Comparison of ENCODE assay signal across 24 cellular contexts in the genomic region with DNA sequence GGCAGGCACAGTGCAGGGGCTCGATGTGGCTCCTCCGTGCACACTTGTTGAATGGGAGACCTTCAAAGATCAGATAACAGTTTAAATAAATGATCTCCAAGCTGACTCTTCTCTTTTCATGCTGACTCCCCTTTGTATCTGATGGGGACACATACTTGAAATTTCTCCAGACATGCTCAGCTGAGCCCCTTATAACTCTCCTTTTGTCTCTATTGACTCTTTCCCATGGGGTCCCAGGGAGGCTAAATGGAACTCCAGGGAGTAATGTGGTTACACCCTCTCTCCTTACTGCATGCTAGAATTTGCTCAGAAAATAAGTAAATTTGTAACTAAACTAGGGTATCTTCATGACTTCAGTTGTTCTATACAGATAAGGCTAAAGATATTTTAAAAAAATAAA. TPM values are rescaled to one million over a fixed set of nuclear protein-coding genes. Genes with fewer than 3 reads are reported as not detected.
"Had no signal": no experiment of that assay in that cellular context is flagged by ENCODE, and none has a peak within 500 bp of the region (broad histone marks: within the 10 kb centered on the region; RNA-seq: fewer than 3 reads in every experiment).

No MANE protein-coding gene starts in this region.

- H3K4me1 Mint-ChIP-seq: activated CD4-positive, alpha-beta T cell treated with anti-CD3 and anti-CD28 coated beads, Interleukin-2, amount 10 ng/mL, durations not matched to agents 7 days and 5 days; T-helper 17 cell had no signal

- H3K9me3 ChIP-seq: breast epithelium had no signal

- H3K9me3 Mint-ChIP-seq: activated CD4-positive, alpha-beta memory T cell treated with anti-CD3 and anti-CD28 coated beads for 36 hours; activated CD4-positive, alpha-beta T cell treated with anti-CD3 and anti-CD28 coated beads, Interleukin-2, amount 10 ng/mL, durations not matched to agents 7 days and 5 days had no signal

- H3K36me3 ChIP-seq: breast epithelium had no signal

- H3K27ac Mint-ChIP-seq: activated CD4-positive, alpha-beta memory T cell treated with anti-CD3 and anti-CD28 coated beads for 36 hours; activated CD4-positive, alpha-beta T cell treated with anti-CD3 and anti-CD28 coated beads, Interleukin-2, amount 10 ng/mL, durations not matched to agents 7 days and 5 days; T-helper 17 cell had no signal

- H3K4me3 ChIP-seq: breast epithelium had no signal

- H3K36me3 Mint-ChIP-seq: activated CD4-positive, alpha-beta memory T cell treated with anti-CD3 and anti-CD28 coated beads for 36 hours had no signal

- ATAC-seq: T-helper 17 cell had no signal

- H3K4me1 ChIP-seq: breast epithelium had no signal

- H3K27me3 ChIP-seq: breast epithelium had no signal

- H3K27ac ChIP-seq: breast epithelium had no signal

- H3K4me3 Mint-ChIP-seq: activated CD4-positive, alpha-beta memory T cell treated with anti-CD3 and anti-CD28 coated beads for 36 hours; activated CD4-positive, alpha-beta T cell treated with anti-CD3 and anti-CD28 coated beads, Interleukin-2, amount 10 ng/mL, durations not matched to agents 7 days and 5 days; T-helper 17 cell had no signal

- DNase-seq: activated CD4-positive, alpha-beta memory T cell treated with anti-CD3 and anti-CD28 coated beads for 36 hours; activated CD4-positive, alpha-beta T cell treated with anti-CD3 and anti-CD28 coated beads, Interleukin-2, amount 10 ng/mL, durations not matched to agents 7 days and 5 days; activated CD4-positive, CD25-positive, alpha-beta regulatory T cell; activated CD8-positive, alpha-beta memory T cell treated with anti-CD3 and anti-CD28 coated beads for 24 hours; activated naive CD4-positive, alpha-beta T cell treated with anti-CD3 and anti-CD28 coated beads, Interleukin-2, amount 50 U/mL, for 16 hours; aorta; caudate nucleus; Kasumi-1; KBM-7; NCI-H1105 treated with DMSO at 0.1 percent for 48 hours; NCI-H1436 treated with DMSO at 0.1 percent for 48 hours; NCI-H187 treated with DMSO at 0.1 percent for 48 hours; NCI-H2081 treated with DMSO at 0.1 percent for 48 hours; NCI-H2171 treated with DMSO at 0.1 percent for 48 hours; NCI-H345; NCI-H510A; NCI-H526 treated with DMSO at 0.1 percent for 48 hours; NCI-H82; SIG-M5; T-helper 17 cell; T1000 had no signal

RNA-seq across cellular contexts. Expression of a gene that starts 48.2 kb away (rescaled TPM):
- total RNA-seq: activated CD4-positive, alpha-beta memory T cell treated with anti-CD3 and anti-CD28 coated beads for 36 hours; activated CD4-positive, alpha-beta T cell treated with anti-CD3 and anti-CD28 coated beads, Interleukin-2, amount 10 ng/mL, durations not matched to agents 7 days and 5 days; aorta; OCI-LY7; RPMI7951; T-helper 17 cell had no signal

RNA-seq across cellular contexts. Expression of a gene that starts 48.9 kb away (rescaled TPM):
- total RNA-seq: activated CD4-positive, alpha-beta T cell treated with anti-CD3 and anti-CD28 coated beads, Interleukin-2, amount 10 ng/mL, durations not matched to agents 7 days and 5 days; OCI-LY7 had no signal
